In genomic region chr2:178480227-178481181, GRCh38 we compare ENCODE assay signal across 8 cellular contexts. TPM values are rescaled to one million over a fixed set of nuclear protein-coding genes. Genes with fewer than 3 reads are reported as not detected.
A peak's percentile ranks its signal among the peaks of the same experiment; 100 is the strongest.
DNase-seq lines count a peak whose midpoint lies in the region; ATAC-seq lines count a peak whose summit lies in the region.

Gene PLEKHA3, plus strand, starts transcription at chr2:178480457. Its CDS starts 413 bp downstream, at chr2:178480870.

- peak within 1 kb of the TSS; percentile 85 for H3K4me2 ChIP-seq in mesenchymal stem cell (ENCODE audit: low read length, poor library complexity, severe bottlenecking)

- peak within 1 kb of the TSS; percentile 29 for H2AK5ac ChIP-seq in mesenchymal stem cell (ENCODE audit: low read length, severe bottlenecking)

- H4K8ac ChIP-seq in mesenchymal stem cell (ENCODE audit: low read length), result peak within 1 kb of the TSS; percentile 46

- H2AFZ ChIP-seq in mesenchymal stem cell (ENCODE audit: low read depth, low read length), result peak within 1 kb of the TSS; percentile 76

- H3K23ac ChIP-seq in mesenchymal stem cell (ENCODE audit: low read length in 2 of 2), result peak within 1 kb of the TSS in 1 of 2 experiments; percentile 72

- no peak within 1 kb of the TSS for H2BK5ac ChIP-seq in mesenchymal stem cell (ENCODE audit: low read depth, low read length, poor library complexity, severe bottlenecking)

- H4K91ac ChIP-seq in mesenchymal stem cell (ENCODE audit: low read length), result no peak within 1 kb of the TSS

- peak; percentile 71 for ATAC-seq in GM19468 (IDR thresholded peaks at IDR 0.05; ENCODE audit: extremely low read depth, unreplicated experiment)

- H3K4me1 ChIP-seq in effector memory CD4-positive, alpha-beta T cell (ENCODE audit: control insufficient read depth, insufficient read depth, low read length, poor library complexity, severe bottlenecking), result peaks cover 16% of the 10 kb centered on the region
- H3K4me1 ChIP-seq in mesenchymal stem cell (ENCODE audit: control insufficient read depth, insufficient read depth, low read depth, low read length), result peaks cover 6% of the 10 kb centered on the region

- H3K4me3 ChIP-seq in effector memory CD4-positive, alpha-beta T cell (ENCODE audit: insufficient read depth, low read depth, low read length, poor library complexity, severe bottlenecking), result peak within 1 kb of the TSS; percentile 71
- peak within 1 kb of the TSS; percentile 83 to 98 for H3K4me3 ChIP-seq in mesenchymal stem cell (ENCODE audit: insufficient read depth in 1 of 2, low read depth in 1 of 2, low read length in 2 of 2)

- DNase-seq in COLO668 (lab: John Stamatoyannopoulos, UW; ENCODE audit: unreplicated experiment), result peak; percentile 93
- DNase-seq in HS-27A (ENCODE audit: low read depth), result peak; percentile 67
- DNase-seq in NOMO-1 treated with DMSO at 0.1 percent for 48 hours (lab: John Stamatoyannopoulos, UW; ENCODE audit: unreplicated experiment), result peak; percentile 84
- DNase-seq in activated CD8-positive, alpha-beta memory T cell treated with anti-CD3 and anti-CD28 coated beads for 4 hours (ENCODE audit: low read depth in 2 of 2), result peak; percentile 53 to 56
- peak; percentile 71 to 78 (median 71) for DNase-seq in effector memory CD4-positive, alpha-beta T cell
- peak; percentile 97 for DNase-seq in mesenchymal stem cell
- DNase-seq in stimulated activated CD8-positive, alpha-beta memory T cell treated with anti-CD3 and anti-CD28 coated beads, Interleukin-12 subunit alpha, Interleukin-12 subunit beta, amount 100 ng/mL, for 4 hours (ENCODE audit: low read depth), result peak; percentile 62

- H3K27me3 ChIP-seq in effector memory CD4-positive, alpha-beta T cell (replicated peaks; ENCODE audit: control insufficient read depth, insufficient read depth, low read length, poor library complexity, severe bottlenecking), result no peaks in the 10 kb centered on the region
- no peaks in the 10 kb centered on the region for H3K27me3 ChIP-seq in mesenchymal stem cell (ENCODE audit: control insufficient read depth in 1 of 2, insufficient read depth in 1 of 2, low read length in 2 of 2)

- H3K36me3 ChIP-seq in effector memory CD4-positive, alpha-beta T cell (ENCODE audit: control insufficient read depth, insufficient read depth, low read length), result no peaks in the 10 kb centered on the region
- no peaks in the 10 kb centered on the region for H3K36me3 ChIP-seq in mesenchymal stem cell (ENCODE audit: control insufficient read depth in 1 of 2, insufficient read depth in 2 of 2, low read depth in 1 of 2, low read length in 2 of 2)

- peak within 1 kb of the TSS in 1 of 2 experiments; percentile 82 for H3K18ac ChIP-seq in mesenchymal stem cell (ENCODE audit: low read depth in 1 of 2, low read length in 2 of 2)

- H2BK120ac ChIP-seq in mesenchymal stem cell (ENCODE audit: low read depth, low read length), result no peak within 1 kb of the TSS

- peaks cover 9% of the 10 kb centered on the region for H3K79me1 ChIP-seq in mesenchymal stem cell (replicated peaks; ENCODE audit: low read length, poor library complexity, severe bottlenecking)

- H3K9me3 ChIP-seq in effector memory CD4-positive, alpha-beta T cell (ENCODE audit: control insufficient read depth, low read length), result no peaks in the 10 kb centered on the region
- H3K9me3 ChIP-seq in mesenchymal stem cell (ENCODE audit: control insufficient read depth, low read length), result no peaks in the 10 kb centered on the region

- under 1% methylated on average over 60 of the region's 92 CpGs for WGBS in mesenchymal stem cell

- peak within 1 kb of the TSS; percentile 84 for H3K27ac ChIP-seq in effector memory CD4-positive, alpha-beta T cell (ENCODE audit: insufficient read depth, low read length, poor library complexity, severe bottlenecking)
- H3K27ac ChIP-seq in mesenchymal stem cell (ENCODE audit: low read length, poor library complexity, severe bottlenecking), result peak within 1 kb of the TSS; percentile 48

- peak within 1 kb of the TSS in 1 of 2 experiments; percentile 59 for H3K14ac ChIP-seq in mesenchymal stem cell (ENCODE audit: low read length in 2 of 2)

- peak within 1 kb of the TSS; percentile 41 for H2BK15ac ChIP-seq in mesenchymal stem cell (ENCODE audit: low read depth, poor library complexity, severe bottlenecking)

- peak within 1 kb of the TSS; percentile 100 for H3K9ac ChIP-seq in mesenchymal stem cell (ENCODE audit: low read length)

- H2BK12ac ChIP-seq in mesenchymal stem cell (ENCODE audit: low read length in 2 of 2), result peak within 1 kb of the TSS in 1 of 2 experiments; percentile 54

- peak within 1 kb of the TSS; percentile 40 to 73 for H3K4ac ChIP-seq in mesenchymal stem cell (ENCODE audit: low read depth in 1 of 2, low read length in 2 of 2)

RNA-seq across cellular contexts. Expression of gene PLEKHA3, which starts in this region (rescaled TPM):
- 25.3 TPM for polyA plus RNA-seq in mesenchymal stem cell (2013, experiment 1 of 2)
- polyA plus RNA-seq in mesenchymal stem cell (2013, experiment 2 of 2), result 24.5 TPM

Comparison
In these comparisons a context has a peak if more than half of its experiments do, and no peak if none do; other contexts are left out.
1. Peak in every context shown above with its lines: DNase-seq, ATAC-seq, H3K4me3 ChIP-seq and H3K27ac ChIP-seq.